8 cellular contexts compared by ENCODE assay signal in the genomic region with DNA sequence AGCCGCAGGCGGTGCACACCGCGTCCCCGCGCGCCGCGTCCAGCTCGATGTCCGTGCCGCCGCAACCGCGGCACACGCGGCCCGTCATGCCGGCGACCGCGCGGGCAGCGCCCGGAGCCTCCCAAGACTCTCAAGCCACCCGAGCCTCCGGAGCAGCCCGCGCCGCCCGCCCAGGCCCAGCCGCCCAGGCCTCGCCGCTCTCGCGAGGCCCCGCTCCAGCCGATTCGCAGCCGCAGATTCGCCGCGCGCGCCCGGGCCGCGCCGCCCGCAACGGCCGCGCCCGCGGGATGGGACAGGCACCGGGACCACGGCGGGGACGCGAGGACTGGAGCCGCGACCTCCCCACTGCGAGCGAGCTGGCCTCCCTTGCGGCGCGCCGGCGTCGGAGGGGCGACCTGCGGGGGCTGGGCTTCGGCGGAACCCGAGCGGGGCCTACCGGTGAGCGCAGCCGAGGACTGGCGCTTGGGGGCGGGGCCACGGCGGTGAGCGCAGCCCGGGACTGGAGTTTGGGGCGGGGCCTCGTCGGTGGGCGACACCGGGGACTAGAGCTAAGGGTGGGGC. TPM values are rescaled to one million over a fixed set of nuclear protein-coding genes. Genes with fewer than 3 reads are reported as not detected.
A peak's percentile ranks its signal among the peaks of the same experiment; 100 is the strongest.
DNase-seq lines count a peak whose midpoint lies in the region; ATAC-seq and TF ChIP-seq lines count a peak whose summit lies in the region.

Gene BRF1 (minus strand): TSS at position 460 of the 561 bp plus-strand sequence. CDS start 372 bp downstream, at position 88.

- H3K27ac Mint-ChIP-seq in activated naive CD4-positive, alpha-beta T cell treated with anti-CD3 and anti-CD28 coated beads, Interleukin-2, amount 50 U/mL, for 72 hours = peak within 1 kb of the TSS; percentile 85 to 94

- peaks cover 6 to 9% of the 10 kb centered on the region in 2 donors for H3K36me3 Mint-ChIP-seq in activated naive CD4-positive, alpha-beta T cell treated with anti-CD3 and anti-CD28 coated beads, Interleukin-2, amount 50 U/mL, for 72 hours

- H3K9me3 ChIP-seq in ES-I3 (ENCODE audit: control insufficient read depth, insufficient read depth, low read length) = no peaks in the 10 kb centered on the region
- no peaks in the 10 kb centered on the region for H3K9me3 ChIP-seq in osteoblast (ENCODE audit: low read depth, low read length)
- no peaks in the 10 kb centered on the region for H3K9me3 ChIP-seq in thoracic aorta

- peak within 1 kb of the TSS; percentile 86 for H3K9ac ChIP-seq in ES-I3 (ENCODE audit: low read depth, low read length)

- TF ChIP-seq CTCF in osteoblast (IDR thresholded peaks at IDR 0.05; ENCODE audit: extremely low read depth, low read depth, low read length) = no peak
- TF ChIP-seq CTCF in thoracic aorta (IDR thresholded peaks at IDR 0.05) = no peak

- H3K36me3 ChIP-seq in ES-I3 (ENCODE audit: insufficient read depth, low read length) (no peaks in the 10 kb centered on the region), osteoblast (ENCODE audit: insufficient read depth, low read length) (no peaks in the 10 kb centered on the region), thoracic aorta (no peaks in the 10 kb centered on the region)

- peak within 1 kb of the TSS; percentile 80 for H3K4me2 ChIP-seq in osteoblast (ENCODE audit: insufficient read depth, low read length)

- H3K4me1 ChIP-seq in ES-I3 (ENCODE audit: insufficient read depth, low read length) (no peaks in the 10 kb centered on the region), osteoblast (ENCODE audit: insufficient read depth, low read length) (peaks cover 4% of the 10 kb centered on the region), thoracic aorta (ENCODE audit: control insufficient read depth in 1 of 2, low read depth in 2 of 2) (peaks cover 11 to 22% of the 10 kb centered on the region in 2 donors)

- peak; percentile 88 to 91 for ATAC-seq in activated naive CD4-positive, alpha-beta T cell treated with anti-CD3 and anti-CD28 coated beads, Interleukin-2, amount 50 U/mL, for 72 hours
- peak; percentile 93 for ATAC-seq in thoracic aorta (ENCODE audit: insufficient number of reproducible peaks, low FRiP score, low read depth)

- H4K20me1 ChIP-seq in osteoblast (ENCODE audit: insufficient read depth, low read length) = peaks cover 11% of the 10 kb centered on the region

- no peaks in the 10 kb centered on the region for H3K9me3 Mint-ChIP-seq in activated naive CD4-positive, alpha-beta T cell treated with anti-CD3 and anti-CD28 coated beads, Interleukin-2, amount 50 U/mL, for 72 hours

- peak; percentile 85 for DNase-seq in H4 (ENCODE audit: low spot score)
- DNase-seq in LoVo (ENCODE audit: low spot score) = peak; percentile 96
- DNase-seq in SKM-1 treated with dmso at 0.1 percent for 144 hours (lab: John Stamatoyannopoulos, UW; ENCODE audit: unreplicated experiment) = peak; percentile 67
- peak; percentile 95 to 98 for DNase-seq in activated naive CD4-positive, alpha-beta T cell treated with anti-CD3 and anti-CD28 coated beads, Interleukin-2, amount 50 U/mL, for 72 hours (ENCODE audit: low spot score in 2 of 2)
- peak; percentile 93 for DNase-seq in glomerular visceral epithelial cell (ENCODE audit: extremely low spot score)
- peak; percentile 99 for DNase-seq in osteoblast (ENCODE audit: insufficient read length, low spot score, missing footprints)
- DNase-seq in thoracic aorta (ENCODE audit: low spot score) = peak; percentile 82

- H3K4me3 ChIP-seq in osteoblast (ENCODE audit: insufficient read depth, low read length) = peak within 1 kb of the TSS; percentile 89
- H3K4me3 ChIP-seq in thoracic aorta = peak within 1 kb of the TSS; percentile 93

- peak within 1 kb of the TSS; percentile 94 for H2AFZ ChIP-seq in osteoblast (ENCODE audit: low read length)

- H3K79me2 ChIP-seq in osteoblast (ENCODE audit: insufficient read depth, low read length) = peaks cover 38% of the 10 kb centered on the region

- H3K27me3 ChIP-seq in osteoblast (ENCODE audit: insufficient read depth, low read length) (no peaks in the 10 kb centered on the region), thoracic aorta (replicated peaks; ENCODE audit: insufficient read depth) (no peaks in the 10 kb centered on the region)

- H3K27ac ChIP-seq in osteoblast (ENCODE audit: low read depth, low read length) (peak within 1 kb of the TSS; percentile 76), thoracic aorta (peak within 1 kb of the TSS; percentile 95 to 97)

RNA-seq across cellular contexts. Expression of gene BRF1, which starts in this region (rescaled TPM):
- 12.6 and 13.6 TPM in 2 replicates for total RNA-seq in H4 (2014; rRNA removed; shearing (Covaris generic))
- total RNA-seq in activated naive CD4-positive, alpha-beta T cell treated with anti-CD3 and anti-CD28 coated beads, Interleukin-2, amount 50 U/mL, for 72 hours = 10 to 100 TPM; 38.2 to 41.7 TPM
- 33.6 and 34.4 TPM in 2 replicates for total RNA-seq in osteoblast
- total RNA-seq in thoracic aorta = 10 to 100 TPM; 49.4 to 80.5 TPM

Comparison
In these comparisons a context has a peak if more than half of its experiments do, and no peak if none do; other contexts are left out.
1. Peak in every context shown above with its lines: DNase-seq, ATAC-seq, H3K4me3 ChIP-seq and H3K27ac ChIP-seq.